1 cellular context compared by ENCODE assay signal in the genomic region with DNA sequence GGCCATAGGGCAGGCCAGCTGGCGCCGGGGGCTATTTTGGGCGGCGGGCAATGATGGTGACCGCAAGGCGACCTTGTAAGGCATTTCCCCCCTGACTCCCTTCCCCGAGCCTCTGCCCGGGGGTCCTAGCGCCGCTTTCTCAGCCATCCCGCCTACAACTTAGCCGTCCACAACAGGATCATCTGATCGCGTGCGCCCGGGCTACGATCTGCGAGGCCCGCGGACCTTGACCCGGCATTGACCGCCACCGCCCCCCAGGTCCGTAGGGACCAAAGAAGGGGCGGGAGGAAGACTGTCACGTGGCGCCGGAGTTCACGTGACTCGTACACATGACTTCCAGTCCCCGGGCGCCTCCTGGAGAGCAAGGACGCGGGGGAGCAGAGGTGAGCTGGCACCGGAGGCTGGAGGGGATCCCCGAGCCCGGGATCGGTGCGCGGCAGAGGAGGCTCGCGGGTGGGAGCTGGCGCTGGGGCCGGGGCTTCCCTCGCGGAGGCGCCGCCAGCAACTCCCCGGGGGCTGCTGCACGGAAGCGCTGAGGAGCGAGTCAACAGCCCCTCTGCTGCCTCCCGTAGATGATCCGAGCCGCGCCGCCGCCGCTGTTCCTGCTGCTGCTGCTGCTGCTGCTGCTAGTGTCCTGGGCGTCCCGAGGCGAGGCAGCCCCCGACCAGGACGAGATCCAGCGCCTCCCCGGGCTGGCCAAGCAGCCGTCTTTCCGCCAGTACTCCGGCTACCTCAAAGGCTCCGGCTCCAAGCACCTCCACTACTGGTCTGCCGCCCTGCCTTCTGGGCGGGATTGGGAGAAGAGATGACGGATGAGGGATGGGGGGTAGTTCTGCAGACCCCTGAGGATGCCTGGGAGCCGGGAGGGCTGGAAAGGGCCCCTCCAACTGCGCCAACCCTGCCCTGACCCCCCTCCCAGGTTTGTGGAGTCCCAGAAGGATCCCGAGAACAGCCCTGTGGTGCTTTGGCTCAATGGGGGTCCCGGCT.
TF ChIP-seq lines count a peak whose summit lies in the region.

Gene CTSA, plus strand, starts transcription at position 339 of the 987 bp plus-strand sequence. Its CDS starts 234 bp downstream, at position 573.
Gene NEURL2, minus strand, starts transcription at position 212 of the 987 bp plus-strand sequence. CDS start 217 bp downstream, outside the sequence.

TF ChIP-seq in K562, 482 proteins besides CTCF, POLR2A, EP300 and RAD21 (continued from another document and continues in another):
- TF ChIP-seq RNF219 (CRISPR knock-in tag; IDR thresholded peaks at IDR 0.05) (no peak), SRSF3 (IDR thresholded peaks at IDR 0.05; ENCODE audit: insufficient read depth, low read length) (no peak), HMGN3 (IDR thresholded peaks at IDR 0.05; ENCODE audit: borderline replicate concordance, extremely low read depth, insufficient read length, low read depth, low read length) (peak; percentile 74), RAD51 (IDR thresholded peaks at IDR 0.05; ENCODE audit: borderline replicate concordance, low read depth) (peak; percentile 100), NONO (IDR thresholded peaks at IDR 0.05; ENCODE audit: low read depth in 2 of 2, low read length in 1 of 2) (peak; percentile 10 to 47; a peak in 1 of 4 replicates), ZNF75A (CRISPR knock-in tag; IDR thresholded peaks at IDR 0.05) (no peak), PATZ1 (CRISPR knock-in tag; IDR thresholded peaks at IDR 0.05; ENCODE audit: borderline replicate concordance) (no peak; the same call in 1 of the 2 replicates), ZFPM2 (CRISPR knock-in tag; IDR thresholded peaks at IDR 0.05) (no peak), MTF1 (CRISPR knock-in tag; IDR thresholded peaks at IDR 0.05; ENCODE audit: borderline replicate concordance) (no peak), GTF2F1 (IDR thresholded peaks at IDR 0.05; ENCODE audit: low read depth, low read length) (no peak), SNIP1 (IDR thresholded peaks at IDR 0.05; ENCODE audit: low read depth) (no peak), TEAD4 (IDR thresholded peaks at IDR 0.05; ENCODE audit: low read length) (0 out of 2 replicates have a peak, but pooled peaks have one; percentile 7), TEAD4 (CRISPR knock-in tag; IDR thresholded peaks at IDR 0.05; ENCODE audit: borderline replicate concordance) (no peak), DIDO1 (tag; IDR thresholded peaks at IDR 0.05; ENCODE audit: low read depth) (peak; percentile 78), ZBTB26 (CRISPR knock-in tag; IDR thresholded peaks at IDR 0.05) (no peak), HNRNPUL1 (IDR thresholded peaks at IDR 0.05; ENCODE audit: low read length) (no peak), NCOA6 (IDR thresholded peaks at IDR 0.05) (no peak), HDAC3 (IDR thresholded peaks at IDR 0.05; ENCODE audit: borderline replicate concordance, partially characterized antibody) (no peak), CREB1 (IDR thresholded peaks at IDR 0.05) (no peak), CREB1 (CRISPR knock-in tag; IDR thresholded peaks at IDR 0.05) (no peak), GABPB2 (CRISPR knock-in tag; conservative IDR thresholded peaks at IDR 0.05) (no peak), NRF1 (conservative IDR thresholded peaks at IDR 0.05 in 1 of 2, IDR thresholded peaks at IDR 0.05 in 1 of 2) (peak; percentile 27 to 36; a peak in 2 of 4 replicates), SMAD4 (CRISPR knock-in tag; conservative IDR thresholded peaks at IDR 0.05) (0 out of 2 replicates have a peak, but pooled peaks have one; percentile 36), ZNF41 (CRISPR knock-in tag; conservative IDR thresholded peaks at IDR 0.05) (no peak), ZNF695 (CRISPR knock-in tag; IDR thresholded peaks at IDR 0.05) (no peak), BHLHE40 (IDR thresholded peaks at IDR 0.05; ENCODE audit: low read length) (peak; percentile 98), POLR2G (IDR thresholded peaks at IDR 0.05; ENCODE audit: low read depth, low read length) (peak; percentile 94), SP1 (CRISPR knock-in tag; IDR thresholded peaks at IDR 0.05) (peak; percentile 91), NFE2L1 (tag; IDR thresholded peaks at IDR 0.05; ENCODE audit: borderline replicate concordance, low read depth) (no peak), PCBP1 (IDR thresholded peaks at IDR 0.05; ENCODE audit: low read depth, low read length, poor library complexity, severe bottlenecking) (no peak), SIN3A (IDR thresholded peaks at IDR 0.05; ENCODE audit: borderline replicate concordance in 2 of 2, control insufficient read depth in 1 of 2, low read depth in 2 of 2, low read length in 2 of 2) (peak; percentile 98 to 100), IRF2 (CRISPR knock-in tag; IDR thresholded peaks at IDR 0.05) (no peak), EP400 (IDR thresholded peaks at IDR 0.05) (peak; percentile 92), ZBTB40 (IDR thresholded peaks at IDR 0.05) (0 out of 2 replicates have a peak, but pooled peaks have one; percentile 20), ZBTB40 (CRISPR knock-in tag; IDR thresholded peaks at IDR 0.05) (no peak), ZNF347 (CRISPR knock-in tag; IDR thresholded peaks at IDR 0.05; ENCODE audit: low read depth) (no peak), ZNF507 (tag; conservative IDR thresholded peaks at IDR 0.05) (no peak)
- TF ChIP-seq, protein P1, sequence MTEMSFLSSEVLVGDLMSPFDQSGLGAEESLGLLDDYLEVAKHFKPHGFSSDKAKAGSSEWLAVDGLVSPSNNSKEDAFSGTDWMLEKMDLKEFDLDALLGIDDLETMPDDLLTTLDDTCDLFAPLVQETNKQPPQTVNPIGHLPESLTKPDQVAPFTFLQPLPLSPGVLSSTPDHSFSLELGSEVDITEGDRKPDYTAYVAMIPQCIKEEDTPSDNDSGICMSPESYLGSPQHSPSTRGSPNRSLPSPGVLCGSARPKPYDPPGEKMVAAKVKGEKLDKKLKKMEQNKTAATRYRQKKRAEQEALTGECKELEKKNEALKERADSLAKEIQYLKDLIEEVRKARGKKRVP (CRISPR knock-in tag; IDR thresholded peaks at IDR 0.05), result no peak
- TF ChIP-seq, protein P2, sequence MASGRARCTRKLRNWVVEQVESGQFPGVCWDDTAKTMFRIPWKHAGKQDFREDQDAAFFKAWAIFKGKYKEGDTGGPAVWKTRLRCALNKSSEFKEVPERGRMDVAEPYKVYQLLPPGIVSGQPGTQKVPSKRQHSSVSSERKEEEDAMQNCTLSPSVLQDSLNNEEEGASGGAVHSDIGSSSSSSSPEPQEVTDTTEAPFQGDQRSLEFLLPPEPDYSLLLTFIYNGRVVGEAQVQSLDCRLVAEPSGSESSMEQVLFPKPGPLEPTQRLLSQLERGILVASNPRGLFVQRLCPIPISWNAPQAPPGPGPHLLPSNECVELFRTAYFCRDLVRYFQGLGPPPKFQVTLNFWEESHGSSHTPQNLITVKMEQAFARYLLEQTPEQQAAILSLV (tag; IDR thresholded peaks at IDR 0.05), result no peak
- TF ChIP-seq, protein P3, sequence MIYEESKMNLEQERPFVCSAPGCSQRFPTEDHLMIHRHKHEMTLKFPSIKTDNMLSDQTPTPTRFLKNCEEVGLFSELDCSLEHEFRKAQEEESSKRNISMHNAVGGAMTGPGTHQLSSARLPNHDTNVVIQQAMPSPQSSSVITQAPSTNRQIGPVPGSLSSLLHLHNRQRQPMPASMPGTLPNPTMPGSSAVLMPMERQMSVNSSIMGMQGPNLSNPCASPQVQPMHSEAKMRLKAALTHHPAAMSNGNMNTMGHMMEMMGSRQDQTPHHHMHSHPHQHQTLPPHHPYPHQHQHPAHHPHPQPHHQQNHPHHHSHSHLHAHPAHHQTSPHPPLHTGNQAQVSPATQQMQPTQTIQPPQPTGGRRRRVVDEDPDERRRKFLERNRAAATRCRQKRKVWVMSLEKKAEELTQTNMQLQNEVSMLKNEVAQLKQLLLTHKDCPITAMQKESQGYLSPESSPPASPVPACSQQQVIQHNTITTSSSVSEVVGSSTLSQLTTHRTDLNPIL (CRISPR knock-in tag; IDR thresholded peaks at IDR 0.05), result 0 out of 2 replicates have a peak, but pooled peaks have one; percentile 33
